ENCODE assay signal across 11 cellular contexts in genomic region chr17:47066095-47066494, GRCh38.
DNase-seq lines count a peak whose midpoint lies in the region; ATAC-seq, FAIRE-seq and TF ChIP-seq lines count a peak whose summit lies in the region.
"Had no signal": no experiment of that assay in that cellular context is flagged by ENCODE, and none has a peak within 500 bp of the region (broad histone marks: within the 10 kb centered on the region; RNA-seq: fewer than 3 reads in every experiment).

No MANE protein-coding gene starts in this region.

- H3K4me1 Mint-ChIP-seq in activated T-helper 1 cell treated with anti-CD3 and anti-CD28 coated beads, Interleukin-12 subunit alpha, Interleukin-12 subunit beta, Interleukin-2, Interleukin-4 antibody, amounts not matched to agents 30 ng/mL and 10 ng/mL and 1 ng/mL, durations not matched to agents 14 hours and 24 hours and 36 hours (ENCODE audit: low read depth): peaks cover 29% of the 10 kb centered on the region
- peaks cover 26% of the 10 kb centered on the region for H3K4me1 Mint-ChIP-seq in stimulated activated naive CD8-positive, alpha-beta T cell treated with anti-CD3 and anti-CD28 coated beads, Interleukin-15, amount 100 ng/mL, for 72 hours

- POLR2A ChIA-PET in HepG2 (lab: Yijun Ruan, JAX): interaction anchor here (1.1 kb wide), 1 partner anchor 30 kb away, joined by 3 read pairs; no protein-coding TSS in a partner anchor

- WGBS in HepG2 (ENCODE audit: low lambda C conversion rate): 93% methylated on average over 6 of the region's 6 CpGs
- 87% methylated on average over 4 of the region's 6 CpGs for WGBS in right lobe of liver (ENCODE audit: insufficient coverage, low coverage, low lambda C conversion rate, missing lambda C conversion rate)
- WGBS in iPS DF 6.9 (ENCODE audit: insufficient coverage, insufficient read length): no CpG with 5 or more reads among the region's 6 CpGs

- CTCF ChIA-PET in HepG2 (lab: Yijun Ruan, JAX; ENCODE audit: low intra/inter-chr PET ratio, low total read pairs): no interaction called here

- FAIRE-seq in HepG2 (lab: Jason Lieb, UNC): no peak

- H3K4me3 ChIP-seq in HepG2 (replicated peaks in 1 of 3; ENCODE audit: insufficient read depth in 1 of 3, low read depth in 2 of 3, low read length in 3 of 3): peak overlapping the region in 2 of 3 experiments; percentile 75 to 76; a peak in 3 of 6 replicates
- peak overlapping the region in 1 of 3 donors; percentile 75 for H3K4me3 ChIP-seq in right lobe of liver
- no peak overlapping the region for H3K4me3 ChIP-seq in iPS DF 6.9 (ENCODE audit: low read length)
- no peak overlapping the region for H3K4me3 ChIP-seq in mucosa of descending colon

- TF ChIP-seq CTCF in HepG2 (CRISPR knock-in tag; IDR thresholded peaks at IDR 0.05) (no peak), right lobe of liver (IDR thresholded peaks at IDR 0.05) (no peak), mucosa of descending colon (IDR thresholded peaks at IDR 0.05) (no peak)

- peak overlapping the region; percentile 94 for H3K4me3 Mint-ChIP-seq in activated T-helper 1 cell treated with anti-CD3 and anti-CD28 coated beads, Interleukin-12 subunit alpha, Interleukin-12 subunit beta, Interleukin-2, Interleukin-4 antibody, amounts not matched to agents 30 ng/mL and 10 ng/mL and 1 ng/mL, durations not matched to agents 14 hours and 24 hours and 36 hours
- peak overlapping the region; percentile 88 to 95 for H3K4me3 Mint-ChIP-seq in stimulated activated naive CD8-positive, alpha-beta T cell treated with anti-CD3 and anti-CD28 coated beads, Interleukin-15, amount 100 ng/mL, for 72 hours

- no peaks in the 10 kb centered on the region for H3K27me3 Mint-ChIP-seq in activated T-helper 1 cell treated with anti-CD3 and anti-CD28 coated beads, Interleukin-12 subunit alpha, Interleukin-12 subunit beta, Interleukin-2, Interleukin-4 antibody, amounts not matched to agents 30 ng/mL and 10 ng/mL and 1 ng/mL, durations not matched to agents 14 hours and 24 hours and 36 hours (ENCODE audit: insufficient read depth)
- no peaks in the 10 kb centered on the region for H3K27me3 Mint-ChIP-seq in stimulated activated naive CD8-positive, alpha-beta T cell treated with anti-CD3 and anti-CD28 coated beads, Interleukin-15, amount 100 ng/mL, for 72 hours

- intact Hi-C loops in HepG2 (cut with micrococcal nuclease; ENCODE audit: unreplicated experiment): loop anchor here (2.0 kb wide), 1 partner anchor 65 kb away; no protein-coding TSS in a partner anchor
- intact Hi-C loops in right lobe of liver (cut with DNase I): no loop called here
- intact Hi-C loops in activated T-helper 1 cell treated with anti-CD3 and anti-CD28 coated beads, Interleukin-12 subunit alpha, Interleukin-12 subunit beta, Interleukin-2, Interleukin-4 antibody, amounts not matched to agents 30 ng/mL and 10 ng/mL and 1 ng/mL, durations not matched to agents 14 hours and 24 hours and 36 hours (cut with micrococcal nuclease): loop anchor here (2.0 to 5.0 kb wide), 3 partner anchors 35 to 144 kb away; partner anchors contain the start of gene GOSR2
- intact Hi-C loops in mucosa of descending colon (cut with DNase I, micrococcal nuclease): no loop called here

- H3K27ac ChIP-seq in HepG2 (ENCODE audit: extremely low read length, insufficient read depth, low read length) (peak overlapping the region; percentile 95), right lobe of liver (no peak overlapping the region), iPS DF 6.9 (ENCODE audit: low read length) (no peak overlapping the region)

- no peak overlapping the region for H2AFZ ChIP-seq in HepG2 (ENCODE audit: low read length)

- peaks cover 0 to 2% of the 10 kb centered on the region in 2 experiments; a peak in 3 of 5 replicates for H3K36me3 ChIP-seq in HepG2 (replicated peaks in 1 of 2; ENCODE audit: control insufficient read depth in 1 of 2, insufficient read depth in 2 of 2, low read length in 2 of 2)
- H3K36me3 ChIP-seq in right lobe of liver: peaks cover 0 to 3% (median 0%) of the 10 kb centered on the region in 4 donors
- H3K36me3 ChIP-seq in iPS DF 6.9 (ENCODE audit: control insufficient read depth, insufficient read depth, low read length): no peaks in the 10 kb centered on the region
- no peaks in the 10 kb centered on the region for H3K36me3 ChIP-seq in mucosa of descending colon (ENCODE audit: low read depth)

- H4K20me1 ChIP-seq in HepG2 (ENCODE audit: insufficient read depth, low read length): no peaks in the 10 kb centered on the region

- no peak overlapping the region for H3K9ac ChIP-seq in HepG2 (ENCODE audit: insufficient read depth, low read depth, low read length)

- TF ChIP-seq RAD21 in HepG2 (CRISPR knock-in tag; IDR thresholded peaks at IDR 0.05): no peak

- H3K27me3 ChIP-seq in HepG2 (ENCODE audit: control insufficient read depth in 1 of 2, insufficient read depth in 2 of 2, low read length in 2 of 2): no peaks in the 10 kb centered on the region; a peak in 1 of 5 replicates
- no peaks in the 10 kb centered on the region for H3K27me3 ChIP-seq in right lobe of liver
- no peaks in the 10 kb centered on the region; the same call in 1 of the 2 replicates for H3K27me3 ChIP-seq in iPS DF 6.9 (ENCODE audit: control insufficient read depth, insufficient read depth, low read length)

- H3K9me3 ChIP-seq in HepG2 (ENCODE audit: low read length): no peaks in the 10 kb centered on the region
- peaks cover 0 to 5% (median 0%) of the 10 kb centered on the region in 4 donors for H3K9me3 ChIP-seq in right lobe of liver
- no peaks in the 10 kb centered on the region for H3K9me3 ChIP-seq in iPS DF 6.9 (ENCODE audit: control insufficient read depth, insufficient read depth, low read length)
- no peaks in the 10 kb centered on the region for H3K9me3 ChIP-seq in mucosa of descending colon

- BruUV-seq in HepG2 (replicated peaks; lab: Mats Ljungman, UMichigan): no TSS peak

- H3K4me1 ChIP-seq in HepG2 (ENCODE audit: insufficient read depth, low read length): peaks cover 10% of the 10 kb centered on the region
- H3K4me1 ChIP-seq in right lobe of liver: no peaks in the 10 kb centered on the region
- no peaks in the 10 kb centered on the region; the same call in 1 of the 2 replicates for H3K4me1 ChIP-seq in iPS DF 6.9 (ENCODE audit: control insufficient read depth, insufficient read depth, low read length)
- peaks cover 5% of the 10 kb centered on the region for H3K4me1 ChIP-seq in mucosa of descending colon (ENCODE audit: low read depth)

- DNase-seq in HepG2 (ENCODE audit: low spot score) (no peak), right lobe of liver (no peak), iPS DF 6.9 (ENCODE audit: low read depth, low spot score) (peak; percentile 20), NCI-H2171 treated with DMSO at 0.1 percent for 48 hours (lab: John Stamatoyannopoulos, UW) (no peak), mucosa of descending colon (no peak)
- DNase-seq in activated T-helper 1 cell treated with anti-CD3 and anti-CD28 coated beads, Interleukin-12 subunit alpha, Interleukin-12 subunit beta, Interleukin-2, Interleukin-4 antibody, amounts not matched to agents 30 ng/mL and 10 ng/mL and 1 ng/mL, durations not matched to agents 14 hours and 24 hours and 36 hours (ENCODE audit: low spot score): no peak
- DNase-seq in stimulated activated naive CD8-positive, alpha-beta T cell treated with anti-CD3 and anti-CD28 coated beads, Interleukin-15, amount 100 ng/mL, for 72 hours: no peak
- DNase-seq: left colon, NCI-H774, T-helper 9 cell had no signal

- H3K27ac Mint-ChIP-seq in activated T-helper 1 cell treated with anti-CD3 and anti-CD28 coated beads, Interleukin-12 subunit alpha, Interleukin-12 subunit beta, Interleukin-2, Interleukin-4 antibody, amounts not matched to agents 30 ng/mL and 10 ng/mL and 1 ng/mL, durations not matched to agents 14 hours and 24 hours and 36 hours: peak overlapping the region; percentile 93
- peak overlapping the region in 1 of 2 donors; percentile 96 for H3K27ac Mint-ChIP-seq in stimulated activated naive CD8-positive, alpha-beta T cell treated with anti-CD3 and anti-CD28 coated beads, Interleukin-15, amount 100 ng/mL, for 72 hours

- ATAC-seq in HepG2 (no peak), right lobe of liver (no peak), HG02840 (IDR thresholded peaks at IDR 0.05; ENCODE audit: low FRiP score, unreplicated experiment) (no peak), mucosa of descending colon (no peak)
- no peak for ATAC-seq in stimulated activated naive CD8-positive, alpha-beta T cell treated with anti-CD3 and anti-CD28 coated beads, Interleukin-15, amount 100 ng/mL, for 72 hours
- ATAC-seq: left colon had no signal

- H3K36me3 Mint-ChIP-seq in activated T-helper 1 cell treated with anti-CD3 and anti-CD28 coated beads, Interleukin-12 subunit alpha, Interleukin-12 subunit beta, Interleukin-2, Interleukin-4 antibody, amounts not matched to agents 30 ng/mL and 10 ng/mL and 1 ng/mL, durations not matched to agents 14 hours and 24 hours and 36 hours (ENCODE audit: low read depth): peaks cover 11% of the 10 kb centered on the region

- TF ChIP-seq EP300 in HepG2 (IDR thresholded peaks at IDR 0.05; ENCODE audit: low read depth in 2 of 2, low read length in 2 of 2) (no peak), HepG2 (CRISPR knock-in tag; IDR thresholded peaks at IDR 0.05; ENCODE audit: borderline replicate concordance) (no peak)

- peaks cover 2% of the 10 kb centered on the region for H3K9me3 Mint-ChIP-seq in activated T-helper 1 cell treated with anti-CD3 and anti-CD28 coated beads, Interleukin-12 subunit alpha, Interleukin-12 subunit beta, Interleukin-2, Interleukin-4 antibody, amounts not matched to agents 30 ng/mL and 10 ng/mL and 1 ng/mL, durations not matched to agents 14 hours and 24 hours and 36 hours
- H3K9me3 Mint-ChIP-seq in stimulated activated naive CD8-positive, alpha-beta T cell treated with anti-CD3 and anti-CD28 coated beads, Interleukin-15, amount 100 ng/mL, for 72 hours: no peaks in the 10 kb centered on the region

- in situ Hi-C loops in HepG2 (cut with HindIII; ENCODE audit: extremely low pct_ligation_motif_present, low pct_unique_long_range_greater_than_20kb): no loop called here

- TF ChIP-seq POLR2A in HepG2 (IDR thresholded peaks at IDR 0.05; ENCODE audit: insufficient read depth in 1 of 2, low read depth in 2 of 2, low read length in 2 of 2): no peak
- TF ChIP-seq POLR2A in right lobe of liver (IDR thresholded peaks at IDR 0.05): no peak

- peak overlapping the region; percentile 86 for H3K4me2 ChIP-seq in HepG2 (ENCODE audit: low read depth, low read length)

- peaks cover 4% of the 10 kb centered on the region for H3K79me2 ChIP-seq in HepG2 (ENCODE audit: insufficient read depth, low read length)

TF ChIP-seq in HepG2, 621 proteins besides CTCF, POLR2A, EP300 and RAD21 (continues in another document):
- TF ChIP-seq KAT8 (CRISPR knock-in tag; IDR thresholded peaks at IDR 0.05): no peak

Comparison
In these comparisons a context has a peak if more than half of its experiments do, and no peak if none do; other contexts are left out.
1. intact Hi-C loops: an anchor here in HepG2 (2.0 kb wide) and activated T-helper 1 cell treated with anti-CD3 and anti-CD28 coated beads, Interleukin-12 subunit alpha, Interleukin-12 subunit beta, Interleukin-2, Interleukin-4 antibody, amounts not matched to agents 30 ng/mL and 10 ng/mL and 1 ng/mL, durations not matched to agents 14 hours and 24 hours and 36 hours (2.0 to 5.0 kb wide); none called in right lobe of liver and mucosa of descending colon.
2. H3K4me3 ChIP-seq: peak in HepG2 (2 of 3); none in iPS DF 6.9 (single experiment) and mucosa of descending colon (single experiment).